In the genomic region with DNA sequence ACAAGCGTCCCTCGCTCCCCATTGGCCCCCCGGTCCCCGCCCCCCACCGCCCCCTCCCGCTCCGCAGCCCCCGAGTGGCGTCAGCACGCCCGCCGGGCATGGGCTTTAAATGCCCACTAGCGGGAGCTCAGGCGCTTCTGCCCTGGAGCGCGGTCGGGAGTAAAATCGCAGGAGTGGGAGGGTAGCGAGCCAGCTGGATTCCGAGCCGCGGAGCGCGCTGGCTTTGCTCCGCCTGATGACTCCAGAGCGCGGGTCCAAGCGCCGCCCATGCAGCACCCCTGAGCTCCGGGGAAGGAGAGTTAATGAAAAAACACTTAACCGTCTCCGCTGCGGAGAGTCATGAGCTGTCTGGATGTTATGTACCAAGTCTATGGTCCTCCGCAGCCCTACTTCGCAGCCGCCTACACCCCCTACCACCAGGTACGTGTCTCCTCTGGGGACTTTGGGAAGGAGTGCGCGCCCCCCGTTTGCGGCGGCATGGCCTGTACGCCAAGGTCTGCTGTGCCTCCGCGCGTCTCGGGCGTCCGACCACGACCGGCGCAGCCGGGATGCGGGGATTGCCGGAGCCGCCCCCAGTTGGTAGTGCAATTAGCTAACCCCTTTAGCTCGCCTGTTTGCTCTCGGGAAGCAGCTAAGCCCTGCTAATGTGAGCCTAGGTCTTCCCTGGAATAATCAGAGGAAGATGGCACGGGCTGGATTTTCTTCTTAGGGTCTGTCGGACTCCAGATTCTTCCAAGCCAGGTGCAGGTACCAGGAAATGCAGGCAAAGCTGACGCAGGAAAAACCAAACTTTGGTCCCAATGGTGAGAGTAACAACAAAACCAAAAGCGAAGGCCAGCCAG, we compare ENCODE assay signal across 1 cellular context.
A peak's percentile ranks its signal among the peaks of the same experiment; 100 is the strongest.
TF ChIP-seq lines count a peak whose summit lies in the region.

A gene with protein sequence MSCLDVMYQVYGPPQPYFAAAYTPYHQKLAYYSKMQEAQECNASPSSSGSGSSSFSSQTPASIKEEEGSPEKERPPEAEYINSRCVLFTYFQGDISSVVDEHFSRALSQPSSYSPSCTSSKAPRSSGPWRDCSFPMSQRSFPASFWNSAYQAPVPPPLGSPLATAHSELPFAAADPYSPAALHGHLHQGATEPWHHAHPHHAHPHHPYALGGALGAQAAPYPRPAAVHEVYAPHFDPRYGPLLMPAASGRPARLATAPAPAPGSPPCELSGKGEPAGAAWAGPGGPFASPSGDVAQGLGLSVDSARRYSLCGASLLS (plus strand): TSS at position 134 of the 842 bp plus-strand sequence. CDS start 206 bp downstream, at position 340.

TF ChIP-seq in HepG2, 621 proteins besides CTCF, POLR2A, EP300 and RAD21 (continues in another document):
- TF ChIP-seq ZNF317 (CRISPR knock-in tag; IDR thresholded peaks at IDR 0.05) = no peak
- TF ChIP-seq, protein P1, sequence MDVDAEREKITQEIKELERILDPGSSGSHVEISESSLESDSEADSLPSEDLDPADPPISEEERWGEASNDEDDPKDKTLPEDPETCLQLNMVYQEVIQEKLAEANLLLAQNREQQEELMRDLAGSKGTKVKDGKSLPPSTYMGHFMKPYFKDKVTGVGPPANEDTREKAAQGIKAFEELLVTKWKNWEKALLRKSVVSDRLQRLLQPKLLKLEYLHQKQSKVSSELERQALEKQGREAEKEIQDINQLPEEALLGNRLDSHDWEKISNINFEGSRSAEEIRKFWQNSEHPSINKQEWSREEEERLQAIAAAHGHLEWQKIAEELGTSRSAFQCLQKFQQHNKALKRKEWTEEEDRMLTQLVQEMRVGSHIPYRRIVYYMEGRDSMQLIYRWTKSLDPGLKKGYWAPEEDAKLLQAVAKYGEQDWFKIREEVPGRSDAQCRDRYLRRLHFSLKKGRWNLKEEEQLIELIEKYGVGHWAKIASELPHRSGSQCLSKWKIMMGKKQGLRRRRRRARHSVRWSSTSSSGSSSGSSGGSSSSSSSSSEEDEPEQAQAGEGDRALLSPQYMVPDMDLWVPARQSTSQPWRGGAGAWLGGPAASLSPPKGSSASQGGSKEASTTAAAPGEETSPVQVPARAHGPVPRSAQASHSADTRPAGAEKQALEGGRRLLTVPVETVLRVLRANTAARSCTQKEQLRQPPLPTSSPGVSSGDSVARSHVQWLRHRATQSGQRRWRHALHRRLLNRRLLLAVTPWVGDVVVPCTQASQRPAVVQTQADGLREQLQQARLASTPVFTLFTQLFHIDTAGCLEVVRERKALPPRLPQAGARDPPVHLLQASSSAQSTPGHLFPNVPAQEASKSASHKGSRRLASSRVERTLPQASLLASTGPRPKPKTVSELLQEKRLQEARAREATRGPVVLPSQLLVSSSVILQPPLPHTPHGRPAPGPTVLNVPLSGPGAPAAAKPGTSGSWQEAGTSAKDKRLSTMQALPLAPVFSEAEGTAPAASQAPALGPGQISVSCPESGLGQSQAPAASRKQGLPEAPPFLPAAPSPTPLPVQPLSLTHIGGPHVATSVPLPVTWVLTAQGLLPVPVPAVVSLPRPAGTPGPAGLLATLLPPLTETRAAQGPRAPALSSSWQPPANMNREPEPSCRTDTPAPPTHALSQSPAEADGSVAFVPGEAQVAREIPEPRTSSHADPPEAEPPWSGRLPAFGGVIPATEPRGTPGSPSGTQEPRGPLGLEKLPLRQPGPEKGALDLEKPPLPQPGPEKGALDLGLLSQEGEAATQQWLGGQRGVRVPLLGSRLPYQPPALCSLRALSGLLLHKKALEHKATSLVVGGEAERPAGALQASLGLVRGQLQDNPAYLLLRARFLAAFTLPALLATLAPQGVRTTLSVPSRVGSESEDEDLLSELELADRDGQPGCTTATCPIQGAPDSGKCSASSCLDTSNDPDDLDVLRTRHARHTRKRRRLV (CRISPR knock-in tag; IDR thresholded peaks at IDR 0.05) = no peak
- peak; percentile 62; the same call in 1 of the 2 replicates for TF ChIP-seq ZNF83 (CRISPR knock-in tag; IDR thresholded peaks at IDR 0.05; ENCODE audit: borderline replicate concordance)
- TF ChIP-seq, protein P2, sequence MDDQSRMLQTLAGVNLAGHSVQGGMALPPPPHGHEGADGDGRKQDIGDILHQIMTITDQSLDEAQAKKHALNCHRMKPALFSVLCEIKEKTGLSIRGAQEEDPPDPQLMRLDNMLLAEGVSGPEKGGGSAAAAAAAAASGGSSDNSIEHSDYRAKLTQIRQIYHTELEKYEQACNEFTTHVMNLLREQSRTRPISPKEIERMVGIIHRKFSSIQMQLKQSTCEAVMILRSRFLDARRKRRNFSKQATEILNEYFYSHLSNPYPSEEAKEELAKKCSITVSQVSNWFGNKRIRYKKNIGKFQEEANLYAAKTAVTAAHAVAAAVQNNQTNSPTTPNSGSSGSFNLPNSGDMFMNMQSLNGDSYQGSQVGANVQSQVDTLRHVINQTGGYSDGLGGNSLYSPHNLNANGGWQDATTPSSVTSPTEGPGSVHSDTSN (CRISPR knock-in tag; IDR thresholded peaks at IDR 0.05; ENCODE audit: borderline replicate concordance) = no peak
- peak; percentile 55 for TF ChIP-seq PTBP1 (IDR thresholded peaks at IDR 0.05; ENCODE audit: low read depth, low read length, poor library complexity, severe bottlenecking)
- no peak for TF ChIP-seq SP2 (CRISPR knock-in tag; IDR thresholded peaks at IDR 0.05)
- no peak for TF ChIP-seq ZBTB38 (CRISPR knock-in tag; IDR thresholded peaks at IDR 0.05)
- TF ChIP-seq, protein P3, sequence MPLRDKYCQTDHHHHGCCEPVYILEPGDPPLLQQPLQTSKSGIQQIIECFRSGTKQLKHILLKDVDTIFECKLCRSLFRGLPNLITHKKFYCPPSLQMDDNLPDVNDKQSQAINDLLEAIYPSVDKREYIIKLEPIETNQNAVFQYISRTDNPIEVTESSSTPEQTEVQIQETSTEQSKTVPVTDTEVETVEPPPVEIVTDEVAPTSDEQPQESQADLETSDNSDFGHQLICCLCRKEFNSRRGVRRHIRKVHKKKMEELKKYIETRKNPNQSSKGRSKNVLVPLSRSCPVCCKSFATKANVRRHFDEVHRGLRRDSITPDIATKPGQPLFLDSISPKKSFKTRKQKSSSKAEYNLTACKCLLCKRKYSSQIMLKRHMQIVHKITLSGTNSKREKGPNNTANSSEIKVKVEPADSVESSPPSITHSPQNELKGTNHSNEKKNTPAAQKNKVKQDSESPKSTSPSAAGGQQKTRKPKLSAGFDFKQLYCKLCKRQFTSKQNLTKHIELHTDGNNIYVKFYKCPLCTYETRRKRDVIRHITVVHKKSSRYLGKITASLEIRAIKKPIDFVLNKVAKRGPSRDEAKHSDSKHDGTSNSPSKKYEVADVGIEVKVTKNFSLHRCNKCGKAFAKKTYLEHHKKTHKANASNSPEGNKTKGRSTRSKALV (CRISPR knock-in tag; IDR thresholded peaks at IDR 0.05) = peak; percentile 90
- TF ChIP-seq ZNF30 (CRISPR knock-in tag; IDR thresholded peaks at IDR 0.05) = no peak
- TF ChIP-seq, protein P4, sequence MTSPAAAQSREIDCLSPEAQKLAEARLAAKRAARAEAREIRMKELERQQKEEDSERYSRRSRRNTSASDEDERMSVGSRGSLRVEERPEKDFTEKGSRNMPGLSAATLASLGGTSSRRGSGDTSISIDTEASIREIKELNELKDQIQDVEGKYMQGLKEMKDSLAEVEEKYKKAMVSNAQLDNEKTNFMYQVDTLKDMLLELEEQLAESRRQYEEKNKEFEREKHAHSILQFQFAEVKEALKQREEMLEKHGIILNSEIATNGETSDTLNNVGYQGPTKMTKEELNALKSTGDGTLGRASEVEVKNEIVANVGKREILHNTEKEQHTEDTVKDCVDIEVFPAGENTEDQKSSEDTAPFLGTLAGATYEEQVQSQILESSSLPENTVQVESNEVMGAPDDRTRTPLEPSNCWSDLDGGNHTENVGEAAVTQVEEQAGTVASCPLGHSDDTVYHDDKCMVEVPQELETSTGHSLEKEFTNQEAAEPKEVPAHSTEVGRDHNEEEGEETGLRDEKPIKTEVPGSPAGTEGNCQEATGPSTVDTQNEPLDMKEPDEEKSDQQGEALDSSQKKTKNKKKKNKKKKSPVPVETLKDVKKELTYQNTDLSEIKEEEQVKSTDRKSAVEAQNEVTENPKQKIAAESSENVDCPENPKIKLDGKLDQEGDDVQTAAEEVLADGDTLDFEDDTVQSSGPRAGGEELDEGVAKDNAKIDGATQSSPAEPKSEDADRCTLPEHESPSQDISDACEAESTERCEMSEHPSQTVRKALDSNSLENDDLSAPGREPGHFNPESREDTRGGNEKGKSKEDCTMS (CRISPR knock-in tag; conservative IDR thresholded peaks at IDR 0.05) = no peak
- TF ChIP-seq ZNF136 (CRISPR knock-in tag; IDR thresholded peaks at IDR 0.05; ENCODE audit: low read depth) = no peak
- TF ChIP-seq IKZF4 (CRISPR knock-in tag; IDR thresholded peaks at IDR 0.05; ENCODE audit: borderline replicate concordance, low read depth, not compliant biosample characterization) = no peak
- TF ChIP-seq, protein P5, sequence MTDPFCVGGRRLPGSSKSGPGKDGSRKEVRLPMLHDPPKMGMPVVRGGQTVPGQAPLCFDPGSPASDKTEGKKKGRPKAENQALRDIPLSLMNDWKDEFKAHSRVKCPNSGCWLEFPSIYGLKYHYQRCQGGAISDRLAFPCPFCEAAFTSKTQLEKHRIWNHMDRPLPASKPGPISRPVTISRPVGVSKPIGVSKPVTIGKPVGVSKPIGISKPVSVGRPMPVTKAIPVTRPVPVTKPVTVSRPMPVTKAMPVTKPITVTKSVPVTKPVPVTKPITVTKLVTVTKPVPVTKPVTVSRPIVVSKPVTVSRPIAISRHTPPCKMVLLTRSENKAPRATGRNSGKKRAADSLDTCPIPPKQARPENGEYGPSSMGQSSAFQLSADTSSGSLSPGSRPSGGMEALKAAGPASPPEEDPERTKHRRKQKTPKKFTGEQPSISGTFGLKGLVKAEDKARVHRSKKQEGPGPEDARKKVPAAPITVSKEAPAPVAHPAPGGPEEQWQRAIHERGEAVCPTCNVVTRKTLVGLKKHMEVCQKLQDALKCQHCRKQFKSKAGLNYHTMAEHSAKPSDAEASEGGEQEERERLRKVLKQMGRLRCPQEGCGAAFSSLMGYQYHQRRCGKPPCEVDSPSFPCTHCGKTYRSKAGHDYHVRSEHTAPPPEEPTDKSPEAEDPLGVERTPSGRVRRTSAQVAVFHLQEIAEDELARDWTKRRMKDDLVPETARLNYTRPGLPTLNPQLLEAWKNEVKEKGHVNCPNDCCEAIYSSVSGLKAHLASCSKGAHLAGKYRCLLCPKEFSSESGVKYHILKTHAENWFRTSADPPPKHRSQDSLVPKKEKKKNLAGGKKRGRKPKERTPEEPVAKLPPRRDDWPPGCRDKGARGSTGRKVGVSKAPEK (CRISPR knock-in tag; IDR thresholded peaks at IDR 0.05; ENCODE audit: borderline replicate concordance) = no peak
- TF ChIP-seq ZSCAN21 (CRISPR knock-in tag; IDR thresholded peaks at IDR 0.05; ENCODE audit: borderline replicate concordance) = 0 out of 2 replicates have a peak, but pooled peaks have one; percentile 28
- TF ChIP-seq ZNF589 (CRISPR knock-in tag; conservative IDR thresholded peaks at IDR 0.05) = no peak
- TF ChIP-seq, protein P6, sequence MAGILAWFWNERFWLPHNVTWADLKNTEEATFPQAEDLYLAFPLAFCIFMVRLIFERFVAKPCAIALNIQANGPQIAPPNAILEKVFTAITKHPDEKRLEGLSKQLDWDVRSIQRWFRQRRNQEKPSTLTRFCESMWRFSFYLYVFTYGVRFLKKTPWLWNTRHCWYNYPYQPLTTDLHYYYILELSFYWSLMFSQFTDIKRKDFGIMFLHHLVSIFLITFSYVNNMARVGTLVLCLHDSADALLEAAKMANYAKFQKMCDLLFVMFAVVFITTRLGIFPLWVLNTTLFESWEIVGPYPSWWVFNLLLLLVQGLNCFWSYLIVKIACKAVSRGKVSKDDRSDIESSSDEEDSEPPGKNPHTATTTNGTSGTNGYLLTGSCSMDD (CRISPR knock-in tag; IDR thresholded peaks at IDR 0.05) = no peak
- TF ChIP-seq, protein P7, sequence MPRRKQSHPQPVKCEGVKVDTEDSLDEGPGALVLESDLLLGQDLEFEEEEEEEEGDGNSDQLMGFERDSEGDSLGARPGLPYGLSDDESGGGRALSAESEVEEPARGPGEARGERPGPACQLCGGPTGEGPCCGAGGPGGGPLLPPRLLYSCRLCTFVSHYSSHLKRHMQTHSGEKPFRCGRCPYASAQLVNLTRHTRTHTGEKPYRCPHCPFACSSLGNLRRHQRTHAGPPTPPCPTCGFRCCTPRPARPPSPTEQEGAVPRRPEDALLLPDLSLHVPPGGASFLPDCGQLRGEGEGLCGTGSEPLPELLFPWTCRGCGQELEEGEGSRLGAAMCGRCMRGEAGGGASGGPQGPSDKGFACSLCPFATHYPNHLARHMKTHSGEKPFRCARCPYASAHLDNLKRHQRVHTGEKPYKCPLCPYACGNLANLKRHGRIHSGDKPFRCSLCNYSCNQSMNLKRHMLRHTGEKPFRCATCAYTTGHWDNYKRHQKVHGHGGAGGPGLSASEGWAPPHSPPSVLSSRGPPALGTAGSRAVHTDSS (CRISPR knock-in tag; conservative IDR thresholded peaks at IDR 0.05) = no peak
- peak; percentile 30 for TF ChIP-seq HNRNPLL (IDR thresholded peaks at IDR 0.05; ENCODE audit: low read depth, low read length, poor library complexity, severe bottlenecking)
- peak; percentile 96 for TF ChIP-seq ZNF441 (CRISPR knock-in tag; IDR thresholded peaks at IDR 0.05; ENCODE audit: borderline replicate concordance)
- TF ChIP-seq, protein P8, sequence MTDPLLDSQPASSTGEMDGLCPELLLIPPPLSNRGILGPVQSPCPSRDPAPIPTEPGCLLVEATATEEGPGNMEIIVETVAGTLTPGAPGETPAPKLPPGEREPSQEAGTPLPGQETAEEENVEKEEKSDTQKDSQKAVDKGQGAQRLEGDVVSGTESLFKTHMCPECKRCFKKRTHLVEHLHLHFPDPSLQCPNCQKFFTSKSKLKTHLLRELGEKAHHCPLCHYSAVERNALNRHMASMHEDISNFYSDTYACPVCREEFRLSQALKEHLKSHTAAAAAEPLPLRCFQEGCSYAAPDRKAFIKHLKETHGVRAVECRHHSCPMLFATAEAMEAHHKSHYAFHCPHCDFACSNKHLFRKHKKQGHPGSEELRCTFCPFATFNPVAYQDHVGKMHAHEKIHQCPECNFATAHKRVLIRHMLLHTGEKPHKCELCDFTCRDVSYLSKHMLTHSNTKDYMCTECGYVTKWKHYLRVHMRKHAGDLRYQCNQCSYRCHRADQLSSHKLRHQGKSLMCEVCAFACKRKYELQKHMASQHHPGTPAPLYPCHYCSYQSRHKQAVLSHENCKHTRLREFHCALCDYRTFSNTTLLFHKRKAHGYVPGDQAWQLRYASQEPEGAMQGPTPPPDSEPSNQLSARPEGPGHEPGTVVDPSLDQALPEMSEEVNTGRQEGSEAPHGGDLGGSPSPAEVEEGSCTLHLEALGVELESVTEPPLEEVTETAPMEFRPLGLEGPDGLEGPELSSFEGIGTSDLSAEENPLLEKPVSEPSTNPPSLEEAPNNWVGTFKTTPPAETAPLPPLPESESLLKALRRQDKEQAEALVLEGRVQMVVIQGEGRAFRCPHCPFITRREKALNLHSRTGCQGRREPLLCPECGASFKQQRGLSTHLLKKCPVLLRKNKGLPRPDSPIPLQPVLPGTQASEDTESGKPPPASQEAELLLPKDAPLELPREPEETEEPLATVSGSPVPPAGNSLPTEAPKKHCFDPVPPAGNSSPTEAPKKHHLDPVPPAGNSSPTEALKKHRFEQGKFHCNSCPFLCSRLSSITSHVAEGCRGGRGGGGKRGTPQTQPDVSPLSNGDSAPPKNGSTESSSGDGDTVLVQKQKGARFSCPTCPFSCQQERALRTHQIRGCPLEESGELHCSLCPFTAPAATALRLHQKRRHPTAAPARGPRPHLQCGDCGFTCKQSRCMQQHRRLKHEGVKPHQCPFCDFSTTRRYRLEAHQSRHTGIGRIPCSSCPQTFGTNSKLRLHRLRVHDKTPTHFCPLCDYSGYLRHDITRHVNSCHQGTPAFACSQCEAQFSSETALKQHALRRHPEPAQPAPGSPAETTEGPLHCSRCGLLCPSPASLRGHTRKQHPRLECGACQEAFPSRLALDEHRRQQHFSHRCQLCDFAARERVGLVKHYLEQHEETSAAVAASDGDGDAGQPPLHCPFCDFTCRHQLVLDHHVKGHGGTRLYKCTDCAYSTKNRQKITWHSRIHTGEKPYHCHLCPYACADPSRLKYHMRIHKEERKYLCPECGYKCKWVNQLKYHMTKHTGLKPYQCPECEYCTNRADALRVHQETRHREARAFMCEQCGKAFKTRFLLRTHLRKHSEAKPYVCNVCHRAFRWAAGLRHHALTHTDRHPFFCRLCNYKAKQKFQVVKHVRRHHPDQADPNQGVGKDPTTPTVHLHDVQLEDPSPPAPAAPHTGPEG (CRISPR knock-in tag; IDR thresholded peaks at IDR 0.05) = peak; percentile 93
- no peak for TF ChIP-seq SRSF4 (IDR thresholded peaks at IDR 0.05; ENCODE audit: low read depth, low read length, poor library complexity, severe bottlenecking)
